Comparison of ENCODE assay signal across 10 cellular contexts in genomic region chr20:11585752-11586352, GRCh38.
A peak's percentile ranks its signal among the peaks of the same experiment; 100 is the strongest.
DNase-seq lines count a peak whose midpoint lies in the region; ATAC-seq, FAIRE-seq and TF ChIP-seq lines count a peak whose summit lies in the region.
"Had no signal": no experiment of that assay in that cellular context is flagged by ENCODE, and none has a peak within 500 bp of the region (broad histone marks: within the 10 kb centered on the region; RNA-seq: fewer than 3 reads in every experiment).

No MANE protein-coding gene starts in this region.

- POLR2A ChIA-PET in CD4-positive, alpha-beta memory T cell (lab: Charles Lee; ENCODE audit: partially characterized antibody) = no interaction called here

- peaks cover 3% of the 10 kb centered on the region for H3K9me3 Mint-ChIP-seq in activated T-helper 1 cell treated with anti-CD3 and anti-CD28 coated beads, Interleukin-12 subunit alpha, Interleukin-12 subunit beta, Interleukin-2, Interleukin-4 antibody, amounts not matched to agents 30 ng/mL and 10 ng/mL and 1 ng/mL, durations not matched to agents 14 hours and 24 hours and 36 hours
- H3K9me3 Mint-ChIP-seq in CD4-positive, alpha-beta memory T cell = peaks cover 0 to 10% (median 3%) of the 10 kb centered on the region in 8 donors

- dilution Hi-C loops in keratinocyte (cut with MboI; ENCODE audit: extremely low pct_ligation_motif_present, low sequenced_read_pairs) = no loop called here

- no peak overlapping the region for H2AFZ ChIP-seq in keratinocyte (ENCODE audit: control insufficient read depth, low read length)

- no peaks in the 10 kb centered on the region for H3K27me3 Mint-ChIP-seq in activated T-helper 1 cell treated with anti-CD3 and anti-CD28 coated beads, Interleukin-12 subunit alpha, Interleukin-12 subunit beta, Interleukin-2, Interleukin-4 antibody, amounts not matched to agents 30 ng/mL and 10 ng/mL and 1 ng/mL, durations not matched to agents 14 hours and 24 hours and 36 hours (ENCODE audit: insufficient read depth)
- H3K27me3 Mint-ChIP-seq in CD4-positive, alpha-beta memory T cell = no peaks in the 10 kb centered on the region
- H3K27me3 Mint-ChIP-seq: activated T-helper 17 cell treated with anti-CD3 and anti-CD28 coated beads, Interleukin-2, amount 50 U/mL, for 72 hours had no signal

- CTCF ChIA-PET in CD4-positive, alpha-beta memory T cell (lab: Charles Lee; ENCODE audit: partially characterized antibody) = no interaction called here

- H3K9ac ChIP-seq in keratinocyte (ENCODE audit: control insufficient read depth, extremely low read depth, insufficient read depth, low read length) = no peak overlapping the region

- no peak overlapping the region for H3K4me3 Mint-ChIP-seq in activated T-helper 1 cell treated with anti-CD3 and anti-CD28 coated beads, Interleukin-12 subunit alpha, Interleukin-12 subunit beta, Interleukin-2, Interleukin-4 antibody, amounts not matched to agents 30 ng/mL and 10 ng/mL and 1 ng/mL, durations not matched to agents 14 hours and 24 hours and 36 hours
- no peak overlapping the region for H3K4me3 Mint-ChIP-seq in CD4-positive, alpha-beta memory T cell
- H3K4me3 Mint-ChIP-seq: activated T-helper 17 cell treated with anti-CD3 and anti-CD28 coated beads, Interleukin-2, amount 50 U/mL, for 72 hours had no signal

- H3K4me1 ChIP-seq in keratinocyte (ENCODE audit: control insufficient read depth, extremely low read depth, insufficient read depth, low read length) = no peaks in the 10 kb centered on the region
- no peaks in the 10 kb centered on the region for H3K4me1 ChIP-seq in CD4-positive, alpha-beta memory T cell (ENCODE audit: insufficient read depth, low read length)

- no peaks in the 10 kb centered on the region for H3K4me1 Mint-ChIP-seq in activated T-helper 1 cell treated with anti-CD3 and anti-CD28 coated beads, Interleukin-12 subunit alpha, Interleukin-12 subunit beta, Interleukin-2, Interleukin-4 antibody, amounts not matched to agents 30 ng/mL and 10 ng/mL and 1 ng/mL, durations not matched to agents 14 hours and 24 hours and 36 hours (ENCODE audit: low read depth)
- no peaks in the 10 kb centered on the region for H3K4me1 Mint-ChIP-seq in CD4-positive, alpha-beta memory T cell
- H3K4me1 Mint-ChIP-seq: activated T-helper 17 cell treated with anti-CD3 and anti-CD28 coated beads, Interleukin-2, amount 50 U/mL, for 72 hours had no signal

- no peak for FAIRE-seq in keratinocyte (lab: Jason Lieb, UNC)

- no peaks in the 10 kb centered on the region for H3K36me3 Mint-ChIP-seq in activated T-helper 1 cell treated with anti-CD3 and anti-CD28 coated beads, Interleukin-12 subunit alpha, Interleukin-12 subunit beta, Interleukin-2, Interleukin-4 antibody, amounts not matched to agents 30 ng/mL and 10 ng/mL and 1 ng/mL, durations not matched to agents 14 hours and 24 hours and 36 hours (ENCODE audit: low read depth)
- no peaks in the 10 kb centered on the region for H3K36me3 Mint-ChIP-seq in CD4-positive, alpha-beta memory T cell

- H3K36me3 ChIP-seq in keratinocyte (ENCODE audit: control insufficient read depth in 2 of 2, extremely low read depth in 1 of 2, insufficient read depth in 2 of 2, low read length in 2 of 2) = no peaks in the 10 kb centered on the region
- H3K36me3 ChIP-seq in CD4-positive, alpha-beta memory T cell (ENCODE audit: insufficient read depth, low read length) = no peaks in the 10 kb centered on the region

- H3K27ac ChIP-seq in keratinocyte (ENCODE audit: control insufficient read depth, insufficient read depth, low read length) = no peak overlapping the region
- no peak overlapping the region for H3K27ac ChIP-seq in CD4-positive, alpha-beta memory T cell (ENCODE audit: low read depth, low read length)
- H3K27ac ChIP-seq: HL-60 had no signal

- ATAC-seq in SK-N-SH treated with all-trans-retinoic acid at 6 μM for 48 hours (peak; percentile 44; the same call in 1 of the 3 replicates), omental fat pad (ENCODE audit: low FRiP score) (no peak)
- ATAC-seq: activated T-helper 17 cell treated with anti-CD3 and anti-CD28 coated beads, Interleukin-2, amount 50 U/mL, for 72 hours had no signal

- no peak overlapping the region for H3K27ac Mint-ChIP-seq in activated T-helper 1 cell treated with anti-CD3 and anti-CD28 coated beads, Interleukin-12 subunit alpha, Interleukin-12 subunit beta, Interleukin-2, Interleukin-4 antibody, amounts not matched to agents 30 ng/mL and 10 ng/mL and 1 ng/mL, durations not matched to agents 14 hours and 24 hours and 36 hours
- H3K27ac Mint-ChIP-seq in CD4-positive, alpha-beta memory T cell = no peak overlapping the region
- H3K27ac Mint-ChIP-seq: activated T-helper 17 cell treated with anti-CD3 and anti-CD28 coated beads, Interleukin-2, amount 50 U/mL, for 72 hours had no signal

- H3K27me3 ChIP-seq in keratinocyte (ENCODE audit: control insufficient read depth, extremely low read depth, insufficient read depth, low read length) = no peaks in the 10 kb centered on the region
- no peaks in the 10 kb centered on the region for H3K27me3 ChIP-seq in CD4-positive, alpha-beta memory T cell (ENCODE audit: insufficient read depth, low read length)

- H4K20me1 ChIP-seq in keratinocyte (ENCODE audit: control insufficient read depth, extremely low read depth, insufficient read depth, low read length) = no peaks in the 10 kb centered on the region

- no peak overlapping the region for H3K4me2 ChIP-seq in keratinocyte (ENCODE audit: control insufficient read depth, extremely low read depth, insufficient read depth, low read depth, low read length)

- TF ChIP-seq CTCF in keratinocyte (optimal IDR thresholded peaks at IDR 0.05 in 1 of 3, IDR thresholded peaks at IDR 0.05 in 1 of 3, conservative IDR thresholded peaks at IDR 0.05 in 1 of 3; ENCODE audit: extremely low read depth in 1 of 3, insufficient read depth in 2 of 3, low read length in 3 of 3) = peak in 2 of 3 experiments; percentile 35 to 52
- TF ChIP-seq CTCF in omental fat pad (IDR thresholded peaks at IDR 0.05) = no peak

- intact Hi-C loops in activated T-helper 1 cell treated with anti-CD3 and anti-CD28 coated beads, Interleukin-12 subunit alpha, Interleukin-12 subunit beta, Interleukin-2, Interleukin-4 antibody, amounts not matched to agents 30 ng/mL and 10 ng/mL and 1 ng/mL, durations not matched to agents 14 hours and 24 hours and 36 hours (cut with micrococcal nuclease) = no loop called here
- intact Hi-C loops in CD4-positive, alpha-beta memory T cell (cut with micrococcal nuclease) = no loop called here

- H3K9me1 ChIP-seq in keratinocyte (ENCODE audit: control insufficient read depth, extremely low read depth, insufficient read depth, low read length) = no peaks in the 10 kb centered on the region

- no peaks in the 10 kb centered on the region for H3K9me3 ChIP-seq in keratinocyte (ENCODE audit: control insufficient read depth, low read depth, low read length)
- no peaks in the 10 kb centered on the region for H3K9me3 ChIP-seq in CD4-positive, alpha-beta memory T cell (ENCODE audit: control insufficient read depth in 1 of 2, low read length in 2 of 2)

- no peak overlapping the region for H3K4me3 ChIP-seq in keratinocyte (ENCODE audit: control insufficient read depth in 2 of 3, extremely low read depth in 1 of 3, insufficient read depth in 2 of 3, low read depth in 1 of 3, low read length in 3 of 3)
- no peak overlapping the region for H3K4me3 ChIP-seq in CD4-positive, alpha-beta memory T cell (ENCODE audit: low read length in 2 of 2)

- no peaks in the 10 kb centered on the region for H3K79me2 ChIP-seq in keratinocyte (ENCODE audit: control insufficient read depth, insufficient read depth, low read length)

- DNase-seq in COLO829 (ENCODE audit: low spot score) (peak; percentile 11), MV-4-11 (lab: John Stamatoyannopoulos, UW) (peak; percentile 31), keratinocyte (ENCODE audit: low read depth, low spot score) (no peak), iPS-NIHi11 (ENCODE audit: low spot score) (no peak), omental fat pad (ENCODE audit: low spot score) (no peak)
- no peak for DNase-seq in activated T-helper 1 cell treated with anti-CD3 and anti-CD28 coated beads, Interleukin-12 subunit alpha, Interleukin-12 subunit beta, Interleukin-2, Interleukin-4 antibody, amounts not matched to agents 30 ng/mL and 10 ng/mL and 1 ng/mL, durations not matched to agents 14 hours and 24 hours and 36 hours (ENCODE audit: low spot score)
- no peak for DNase-seq in CD4-positive, alpha-beta memory T cell

TF ChIP-seq in SK-N-SH treated with all-trans-retinoic acid at 6 μM for 48 hours, 23 proteins besides CTCF, POLR2A, EP300 and RAD21 (continues in another document):
- TF ChIP-seq PPARA (CRISPR knock-in tag; IDR thresholded peaks at IDR 0.05; ENCODE audit: borderline replicate concordance) (no peak), TCF4 (CRISPR knock-in tag; IDR thresholded peaks at IDR 0.05; ENCODE audit: borderline replicate concordance) (no peak), GLIS3 (CRISPR knock-in tag; IDR thresholded peaks at IDR 0.05) (no peak), ZNF565 (CRISPR knock-in tag; conservative IDR thresholded peaks at IDR 0.05; ENCODE audit: low read depth) (no peak), TOX (CRISPR knock-in tag; IDR thresholded peaks at IDR 0.05; ENCODE audit: borderline replicate concordance) (no peak), TSHZ2 (CRISPR knock-in tag; IDR thresholded peaks at IDR 0.05) (no peak), ZFP30 (CRISPR knock-in tag; IDR thresholded peaks at IDR 0.05) (no peak)

Comparison
In these comparisons a context has a peak if more than half of its experiments do, and no peak if none do; other contexts are left out.
1. DNase-seq: peak in COLO829 (single experiment) and MV-4-11 (single experiment); none in keratinocyte (single experiment), activated T-helper 1 cell treated with anti-CD3 and anti-CD28 coated beads, Interleukin-12 subunit alpha, Interleukin-12 subunit beta, Interleukin-2, Interleukin-4 antibody, amounts not matched to agents 30 ng/mL and 10 ng/mL and 1 ng/mL, durations not matched to agents 14 hours and 24 hours and 36 hours (single experiment), CD4-positive, alpha-beta memory T cell (0 of 5), iPS-NIHi11 (single experiment) and omental fat pad (single experiment).
2. CTCF ChIP-seq: peak in keratinocyte (2 of 3); none in omental fat pad (0 of 3).